15 cellular contexts compared by ENCODE assay signal in genomic region chr15:68498076-68498475, GRCh38.
DNase-seq lines count a peak whose midpoint lies in the region; ATAC-seq and TF ChIP-seq lines count a peak whose summit lies in the region.
"Had no signal": no experiment of that assay in that cellular context is flagged by ENCODE, and none has a peak within 500 bp of the region (broad histone marks: within the 10 kb centered on the region; RNA-seq: fewer than 3 reads in every experiment).

No MANE protein-coding gene starts in this region.

- intact Hi-C loops in esophagus muscularis mucosa (cut with DNase I) = no loop called here

- no peak for TF ChIP-seq POLR2A in esophagus muscularis mucosa (IDR thresholded peaks at IDR 0.05; ENCODE audit: low read depth)

- no peak for TF ChIP-seq CTCF in esophagus muscularis mucosa (IDR thresholded peaks at IDR 0.05)
- TF ChIP-seq CTCF in nephron (IDR thresholded peaks at IDR 0.05; ENCODE audit: unreplicated experiment in 3 of 3) = no peak

- no peak overlapping the region for H3K27ac Mint-ChIP-seq in activated CD8-positive, alpha-beta memory T cell treated with anti-CD3 and anti-CD28 coated beads, Interleukin-2, amount 10 ng/mL, durations not matched to agents 7 days and 5 days
- peak overlapping the region in 2 of 3 experiments; percentile 39 to 62 for H3K27ac Mint-ChIP-seq in nephron
- H3K27ac Mint-ChIP-seq: CD4-positive, alpha-beta memory T cell had no signal

- H3K27me3 Mint-ChIP-seq in activated CD8-positive, alpha-beta memory T cell treated with anti-CD3 and anti-CD28 coated beads, Interleukin-2, amount 10 ng/mL, durations not matched to agents 7 days and 5 days = peaks cover 37% of the 10 kb centered on the region
- H3K27me3 Mint-ChIP-seq in nephron (ENCODE audit: low read depth) = no peaks in the 10 kb centered on the region

- peaks cover 0 to 8% (median 4%) of the 10 kb centered on the region in 4 donors for H3K4me1 ChIP-seq in esophagus muscularis mucosa
- H3K4me1 ChIP-seq: BLaER1 treated with 17β-estradiol and CSF1 and Interleukin-3, amounts not matched to agents 10 nM and 100 nM; HAP-1 had no signal

- H3K9me3 ChIP-seq in esophagus muscularis mucosa = no peaks in the 10 kb centered on the region
- H3K9me3 ChIP-seq: BLaER1 treated with 17β-estradiol and CSF1 and Interleukin-3, amounts not matched to agents 10 nM and 100 nM; HAP-1 had no signal

- no peaks in the 10 kb centered on the region for H3K9me3 Mint-ChIP-seq in activated CD8-positive, alpha-beta memory T cell treated with anti-CD3 and anti-CD28 coated beads, Interleukin-2, amount 10 ng/mL, durations not matched to agents 7 days and 5 days (ENCODE audit: low read depth)
- H3K9me3 Mint-ChIP-seq in nephron = no peaks in the 10 kb centered on the region
- H3K9me3 Mint-ChIP-seq: CD4-positive, alpha-beta memory T cell had no signal

- DNase-seq in activated CD8-positive, alpha-beta memory T cell treated with anti-CD3 and anti-CD28 coated beads for 24 hours = peak; percentile 24
- no peak for DNase-seq in activated CD8-positive, alpha-beta memory T cell treated with anti-CD3 and anti-CD28 coated beads, Interleukin-2, amount 10 ng/mL, durations not matched to agents 7 days and 5 days
- DNase-seq in esophagus muscularis mucosa (ENCODE audit: extremely low spot score) (peak; percentile 60), NCI-H2107 treated with DMSO at 0.1 percent for 48 hours (lab: John Stamatoyannopoulos, UW; ENCODE audit: unreplicated experiment) (no peak), EL (no peak), HT-29 (ENCODE audit: low spot score) (no peak)
- DNase-seq: CD4-positive, alpha-beta memory T cell; DMS153; DMS79 treated with DMSO at 0.1 percent for 48 hours; GDM1 had no signal

- H3K4me3 Mint-ChIP-seq in activated CD8-positive, alpha-beta memory T cell treated with anti-CD3 and anti-CD28 coated beads, Interleukin-2, amount 10 ng/mL, durations not matched to agents 7 days and 5 days = no peak overlapping the region
- H3K4me3 Mint-ChIP-seq in nephron = no peak overlapping the region
- H3K4me3 Mint-ChIP-seq: CD4-positive, alpha-beta memory T cell had no signal

- no peak for TF ChIP-seq EP300 in esophagus muscularis mucosa (IDR thresholded peaks at IDR 0.05)

- H3K4me1 Mint-ChIP-seq in activated CD8-positive, alpha-beta memory T cell treated with anti-CD3 and anti-CD28 coated beads, Interleukin-2, amount 10 ng/mL, durations not matched to agents 7 days and 5 days = no peaks in the 10 kb centered on the region
- peaks cover 56% of the 10 kb centered on the region for H3K4me1 Mint-ChIP-seq in nephron
- H3K4me1 Mint-ChIP-seq: CD4-positive, alpha-beta memory T cell had no signal

- WGBS in esophagus muscularis mucosa = 92% methylated on average over 2 of the region's 2 CpGs

- H3K4me3 ChIP-seq in esophagus muscularis mucosa = no peak overlapping the region
- H3K4me3 ChIP-seq: BLaER1 treated with 17β-estradiol and CSF1 and Interleukin-3, amounts not matched to agents 10 nM and 100 nM; HAP-1; K562 had no signal

- no peaks in the 10 kb centered on the region for H3K36me3 Mint-ChIP-seq in activated CD8-positive, alpha-beta memory T cell treated with anti-CD3 and anti-CD28 coated beads, Interleukin-2, amount 10 ng/mL, durations not matched to agents 7 days and 5 days
- no peaks in the 10 kb centered on the region for H3K36me3 Mint-ChIP-seq in nephron (ENCODE audit: low read depth)
- H3K36me3 Mint-ChIP-seq: CD4-positive, alpha-beta memory T cell had no signal

- no peak for ATAC-seq in activated CD8-positive, alpha-beta memory T cell treated with anti-CD3 and anti-CD28 coated beads, Interleukin-2, amount 10 ng/mL, durations not matched to agents 7 days and 5 days
- ATAC-seq: K562 had no signal

- no peaks in the 10 kb centered on the region for H3K36me3 ChIP-seq in esophagus muscularis mucosa
- H3K36me3 ChIP-seq: BLaER1 treated with 17β-estradiol and CSF1 and Interleukin-3, amounts not matched to agents 10 nM and 100 nM; HAP-1 had no signal

- CTCF ChIA-PET in activated CD8-positive, alpha-beta memory T cell treated with anti-CD3 and anti-CD28 coated beads, Interleukin-2, amount 10 ng/mL, durations not matched to agents 7 days and 5 days (lab: Charles Lee) = interaction anchor here (1.8 kb wide), 1 partner anchor 52 kb away, joined by 5 read pairs; no protein-coding TSS in a partner anchor

- peaks cover 0 to 15% (median 1%) of the 10 kb centered on the region in 4 donors for H3K27me3 ChIP-seq in esophagus muscularis mucosa
- H3K27me3 ChIP-seq: BLaER1 treated with 17β-estradiol and CSF1 and Interleukin-3, amounts not matched to agents 10 nM and 100 nM had no signal

- H3K27ac ChIP-seq in esophagus muscularis mucosa (replicated peaks in 1 of 4) = no peak overlapping the region
- H3K27ac ChIP-seq: 22Rv1; BLaER1 treated with 17β-estradiol and CSF1 and Interleukin-3, amounts not matched to agents 10 nM and 100 nM had no signal

Comparison
In these comparisons a context has a peak if more than half of its experiments do, and no peak if none do; other contexts are left out.
1. DNase-seq: peak in activated CD8-positive, alpha-beta memory T cell treated with anti-CD3 and anti-CD28 coated beads for 24 hours (single experiment) and esophagus muscularis mucosa (single experiment); none in activated CD8-positive, alpha-beta memory T cell treated with anti-CD3 and anti-CD28 coated beads, Interleukin-2, amount 10 ng/mL, durations not matched to agents 7 days and 5 days (single experiment), NCI-H2107 treated with DMSO at 0.1 percent for 48 hours (single experiment), EL (single experiment) and HT-29 (single experiment).